ENCODE assay signal across 10 cellular contexts in the genomic region with DNA sequence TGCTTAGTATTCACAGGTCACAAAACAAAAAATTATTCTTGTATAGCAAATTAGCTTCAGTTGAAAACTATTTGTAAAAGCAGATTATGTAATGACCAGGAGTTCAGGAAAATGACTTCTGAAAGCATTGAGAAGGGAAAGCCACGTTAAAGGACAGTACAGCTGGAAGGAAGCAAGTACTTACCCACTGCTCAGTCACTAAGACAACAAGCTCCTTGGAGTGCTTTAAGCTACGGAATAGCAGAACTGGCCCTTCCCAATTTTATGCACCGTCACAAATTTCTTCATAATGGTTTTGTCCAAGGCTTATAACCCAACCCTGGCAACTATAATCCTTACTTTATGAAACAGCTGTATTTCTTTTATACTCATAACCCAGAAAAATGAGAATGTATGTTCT. TPM values are rescaled to one million over a fixed set of nuclear protein-coding genes. Genes with fewer than 3 reads are reported as not detected.
A peak's percentile ranks its signal among the peaks of the same experiment; 100 is the strongest.
DNase-seq lines count a peak whose midpoint lies in the region; ATAC-seq and TF ChIP-seq lines count a peak whose summit lies in the region.
"Had no signal": no experiment of that assay in that cellular context is flagged by ENCODE, and none has a peak within 500 bp of the region (broad histone marks: within the 10 kb centered on the region; RNA-seq: fewer than 3 reads in every experiment).

No MANE protein-coding gene starts in this region.

- peaks cover 46% of the 10 kb centered on the region for H3K4me1 Mint-ChIP-seq in activated CD4-positive, alpha-beta memory T cell treated with anti-CD3 and anti-CD28 coated beads, Interleukin-2, amount 10 ng/mL, durations not matched to agents 7 days and 5 days
- peaks cover 22% of the 10 kb centered on the region for H3K4me1 Mint-ChIP-seq in activated CD4-positive, alpha-beta memory T cell treated with anti-CD3 and anti-CD28 coated beads for 36 hours (ENCODE audit: low read depth)
- H3K4me1 Mint-ChIP-seq in stimulated activated naive CD8-positive, alpha-beta T cell treated with anti-CD3 and anti-CD28 coated beads, Interleukin-15, amount 100 ng/mL, for 72 hours = peaks cover 57% of the 10 kb centered on the region

- DNase-seq in activated CD4-positive, alpha-beta memory T cell treated with anti-CD3 and anti-CD28 coated beads, Interleukin-2, amount 10 ng/mL, durations not matched to agents 7 days and 5 days = no peak
- DNase-seq in activated CD4-positive, alpha-beta memory T cell treated with anti-CD3 and anti-CD28 coated beads for 36 hours = no peak
- DNase-seq in epithelial cell of esophagus (ENCODE audit: low read depth) (peak; percentile 37), spleen (no peak), NCI-H2196 (lab: John Stamatoyannopoulos, UW; ENCODE audit: unreplicated experiment) (no peak)
- DNase-seq in stimulated activated CD4-positive, alpha-beta T cell treated with anti-CD3 and anti-CD28 coated beads, Interleukin-2, amount 100 ng/mL, for 48 hours = no peak
- DNase-seq in stimulated activated naive CD8-positive, alpha-beta T cell treated with anti-CD3 and anti-CD28 coated beads, Interleukin-15, amount 100 ng/mL, for 72 hours = no peak
- DNase-seq: CD4-positive, CD25-positive, alpha-beta regulatory T cell; naive B cell had no signal

- H3K4me2 ChIP-seq in OCI-LY3 (ENCODE audit: low read length) = peak overlapping the region; percentile 71

- no peak overlapping the region for H2AFZ ChIP-seq in OCI-LY3 (ENCODE audit: low read depth, low read length)

- H3K79me2 ChIP-seq in OCI-LY3 (ENCODE audit: low read length) = peaks cover 47% of the 10 kb centered on the region

- peak overlapping the region; percentile 88 for H3K4me3 Mint-ChIP-seq in activated CD4-positive, alpha-beta memory T cell treated with anti-CD3 and anti-CD28 coated beads, Interleukin-2, amount 10 ng/mL, durations not matched to agents 7 days and 5 days
- no peak overlapping the region for H3K4me3 Mint-ChIP-seq in activated CD4-positive, alpha-beta memory T cell treated with anti-CD3 and anti-CD28 coated beads for 36 hours
- H3K4me3 Mint-ChIP-seq in stimulated activated naive CD8-positive, alpha-beta T cell treated with anti-CD3 and anti-CD28 coated beads, Interleukin-15, amount 100 ng/mL, for 72 hours = peak overlapping the region in 1 of 2 donors; percentile 54

- CTCF ChIA-PET in activated CD4-positive, alpha-beta memory T cell treated with anti-CD3 and anti-CD28 coated beads, Interleukin-2, amount 10 ng/mL, durations not matched to agents 7 days and 5 days (lab: Charles Lee) = interaction anchor here (1.0 to 3.5 kb wide), 11 partner anchors 7 to 469 kb away, joined by 3 to 12 read pairs (median 4); a partner anchor contains a TSS
- CTCF ChIA-PET in activated CD4-positive, alpha-beta memory T cell treated with anti-CD3 and anti-CD28 coated beads for 36 hours (lab: Charles Lee) = interaction anchor here (0.7 to 1.6 kb wide), 7 partner anchors 9 to 464 kb away, joined by 3 to 8 read pairs (median 4); a partner anchor contains a TSS

- TF ChIP-seq CTCF in OCI-LY3 (IDR thresholded peaks at IDR 0.05; ENCODE audit: low read depth, low read length) (no peak), epithelial cell of esophagus (IDR thresholded peaks at IDR 0.05; ENCODE audit: insufficient read depth, low read depth, low read length, missing control alignments) (no peak), spleen (IDR thresholded peaks at IDR 0.05 in 8 of 11, conservative IDR thresholded peaks at IDR 0.05 in 3 of 11) (no peak)

- no peaks in the 10 kb centered on the region for H3K27me3 Mint-ChIP-seq in activated CD4-positive, alpha-beta memory T cell treated with anti-CD3 and anti-CD28 coated beads, Interleukin-2, amount 10 ng/mL, durations not matched to agents 7 days and 5 days
- H3K27me3 Mint-ChIP-seq in activated CD4-positive, alpha-beta memory T cell treated with anti-CD3 and anti-CD28 coated beads for 36 hours = no peaks in the 10 kb centered on the region
- H3K27me3 Mint-ChIP-seq in stimulated activated naive CD8-positive, alpha-beta T cell treated with anti-CD3 and anti-CD28 coated beads, Interleukin-15, amount 100 ng/mL, for 72 hours = no peaks in the 10 kb centered on the region
- H3K27me3 Mint-ChIP-seq: naive B cell had no signal

- H3K9me3 Mint-ChIP-seq in activated CD4-positive, alpha-beta memory T cell treated with anti-CD3 and anti-CD28 coated beads, Interleukin-2, amount 10 ng/mL, durations not matched to agents 7 days and 5 days = no peaks in the 10 kb centered on the region
- no peaks in the 10 kb centered on the region for H3K9me3 Mint-ChIP-seq in activated CD4-positive, alpha-beta memory T cell treated with anti-CD3 and anti-CD28 coated beads for 36 hours
- H3K9me3 Mint-ChIP-seq in stimulated activated naive CD8-positive, alpha-beta T cell treated with anti-CD3 and anti-CD28 coated beads, Interleukin-15, amount 100 ng/mL, for 72 hours = no peaks in the 10 kb centered on the region
- H3K9me3 Mint-ChIP-seq: CD4-positive, CD25-positive, alpha-beta regulatory T cell had no signal

- H3K27me3 ChIP-seq in OCI-LY3 (ENCODE audit: low read depth, low read length) (no peaks in the 10 kb centered on the region), spleen (replicated peaks in 1 of 7) (no peaks in the 10 kb centered on the region)

- H3K27ac Mint-ChIP-seq in activated CD4-positive, alpha-beta memory T cell treated with anti-CD3 and anti-CD28 coated beads, Interleukin-2, amount 10 ng/mL, durations not matched to agents 7 days and 5 days = no peak overlapping the region
- no peak overlapping the region for H3K27ac Mint-ChIP-seq in activated CD4-positive, alpha-beta memory T cell treated with anti-CD3 and anti-CD28 coated beads for 36 hours
- H3K27ac Mint-ChIP-seq in stimulated activated naive CD8-positive, alpha-beta T cell treated with anti-CD3 and anti-CD28 coated beads, Interleukin-15, amount 100 ng/mL, for 72 hours = peak overlapping the region in 1 of 2 donors; percentile 59

- TF ChIP-seq POLR2A in spleen (IDR thresholded peaks at IDR 0.05) = no peak

- peaks cover 44% of the 10 kb centered on the region for H3K4me1 ChIP-seq in OCI-LY3 (ENCODE audit: low read length)
- H3K4me1 ChIP-seq in spleen = peaks cover 8 to 51% (median 28%) of the 10 kb centered on the region in 6 donors

- no peak for ATAC-seq in stimulated activated naive CD8-positive, alpha-beta T cell treated with anti-CD3 and anti-CD28 coated beads, Interleukin-15, amount 100 ng/mL, for 72 hours

- H3K36me3 ChIP-seq in OCI-LY3 (replicated peaks; ENCODE audit: low read depth, low read length) = peaks cover 59% of the 10 kb centered on the region
- H3K36me3 ChIP-seq in spleen = peaks cover 5 to 56% (median 38%) of the 10 kb centered on the region in 6 donors

- H3K9me3 ChIP-seq in OCI-LY3 (ENCODE audit: insufficient read depth, low read length) (no peaks in the 10 kb centered on the region), spleen (no peaks in the 10 kb centered on the region)

- 33 to 61% (median 40%) methylated on average over 3 of the region's 3 CpGs for WGBS in spleen, 5 donors

- POLR2A ChIA-PET in activated CD4-positive, alpha-beta memory T cell treated with anti-CD3 and anti-CD28 coated beads, Interleukin-2, amount 10 ng/mL, durations not matched to agents 7 days and 5 days (lab: Charles Lee) = interaction anchor here (0.9 to 3.7 kb wide), 7 partner anchors 9 to 278 kb away, joined by 3 to 34 read pairs (median 4); a partner anchor contains a TSS
- POLR2A ChIA-PET in activated CD4-positive, alpha-beta memory T cell treated with anti-CD3 and anti-CD28 coated beads for 36 hours (lab: Charles Lee) = interaction anchor here (0.8 to 1.6 kb wide), 4 partner anchors 13 to 54 kb away, joined by 4 to 9 read pairs (median 8); a partner anchor contains a TSS

- peak overlapping the region; percentile 89 for H3K4me3 ChIP-seq in OCI-LY3 (ENCODE audit: low read length)
- peak overlapping the region; percentile 47 for H3K4me3 ChIP-seq in epithelial cell of esophagus (ENCODE audit: low read length)
- H3K4me3 ChIP-seq in spleen = no peak overlapping the region

- H3K36me3 Mint-ChIP-seq in activated CD4-positive, alpha-beta memory T cell treated with anti-CD3 and anti-CD28 coated beads, Interleukin-2, amount 10 ng/mL, durations not matched to agents 7 days and 5 days (ENCODE audit: low read depth) = peaks cover 63% of the 10 kb centered on the region
- H3K36me3 Mint-ChIP-seq in activated CD4-positive, alpha-beta memory T cell treated with anti-CD3 and anti-CD28 coated beads for 36 hours = peaks cover 38% of the 10 kb centered on the region

- H3K27ac ChIP-seq in OCI-LY3 (ENCODE audit: low read length) (no peak overlapping the region), spleen (peak overlapping the region in 5 of 8 donors; percentile 8 to 91 (median 34))

- peaks cover 10% of the 10 kb centered on the region; the same call in 1 of the 2 replicates for H4K20me1 ChIP-seq in OCI-LY3 (ENCODE audit: insufficient read depth, low read length)

- peak overlapping the region; percentile 20 for H3K9ac ChIP-seq in OCI-LY3 (ENCODE audit: low read length)

- intact Hi-C loops in activated CD4-positive, alpha-beta memory T cell treated with anti-CD3 and anti-CD28 coated beads for 36 hours (cut with micrococcal nuclease) = no loop called here
- intact Hi-C loops in spleen (cut with DNase I; ENCODE audit: low total_unique reads) = no loop called here

RNA-seq across cellular contexts. Expression of a gene that starts 13.0 kb away (rescaled TPM):
- 1 to 10 TPM; 5.5 to 6.0 TPM for total RNA-seq in activated CD4-positive, alpha-beta memory T cell treated with anti-CD3 and anti-CD28 coated beads, Interleukin-2, amount 10 ng/mL, durations not matched to agents 7 days and 5 days
- total RNA-seq in activated CD4-positive, alpha-beta memory T cell treated with anti-CD3 and anti-CD28 coated beads for 36 hours = 1 to 10 TPM; 9.1 TPM
- total RNA-seq in spleen = 10 to 100 TPM in 1 of 7 donors, 1 to 10 TPM in 6; 4.8 to 12.2 (median 6.8) TPM
- 1 to 10 TPM; 3.3 to 5.3 (median 5.2) TPM for polyA plus RNA-seq in spleen

RNA-seq across cellular contexts. Expression of a gene that starts 54.0 kb away (rescaled TPM):
- 100 to 1,000 TPM; 153 to 158 TPM for total RNA-seq in activated CD4-positive, alpha-beta memory T cell treated with anti-CD3 and anti-CD28 coated beads, Interleukin-2, amount 10 ng/mL, durations not matched to agents 7 days and 5 days
- total RNA-seq in activated CD4-positive, alpha-beta memory T cell treated with anti-CD3 and anti-CD28 coated beads for 36 hours = 100 to 1,000 TPM; 283 to 287 TPM
- 100 to 1,000 TPM; 177 to 312 (median 248) TPM for total RNA-seq in spleen
- polyA plus RNA-seq in spleen = 10 to 100 TPM; 34.6 to 44.8 (median 43.7) TPM

Comparison
In these comparisons a context has a peak if more than half of its experiments do, and no peak if none do; other contexts are left out.
1. H3K4me3 ChIP-seq: peak in OCI-LY3 (single experiment) and epithelial cell of esophagus (single experiment); none in spleen (0 of 8).